16 cellular contexts compared by ENCODE assay signal in the genomic region with DNA sequence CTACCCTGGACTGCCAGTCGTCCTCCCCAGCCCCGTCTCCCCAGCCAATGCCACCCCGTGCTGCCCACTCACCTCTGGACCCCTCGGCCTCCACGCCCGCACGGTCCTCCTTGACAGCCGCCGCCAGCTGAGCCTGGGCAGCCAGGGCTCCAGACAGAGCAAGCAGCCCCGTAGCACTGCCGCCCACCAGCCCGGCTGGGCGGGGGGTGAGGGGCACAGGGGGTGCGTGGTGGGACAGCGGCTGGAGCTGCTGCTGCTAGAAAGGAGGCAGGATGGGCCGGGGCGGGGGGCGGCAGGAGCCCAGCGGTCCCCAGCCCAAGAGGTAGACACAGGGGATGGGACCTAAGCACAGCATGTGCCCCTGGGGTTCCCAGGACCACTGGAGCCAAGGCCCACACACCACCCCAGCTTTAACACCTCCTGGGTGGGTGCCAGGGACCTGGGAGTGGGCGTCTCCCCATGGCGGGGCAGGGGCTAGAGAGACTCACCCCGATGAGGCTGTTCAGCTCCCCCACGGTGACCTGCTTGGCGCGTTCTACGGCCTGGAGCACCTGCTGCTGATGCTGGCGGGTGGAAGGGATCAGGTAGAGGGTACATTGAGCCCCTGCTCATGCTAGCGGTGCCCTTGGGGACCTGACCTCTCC. TPM values are rescaled to one million over a fixed set of nuclear protein-coding genes. Genes with fewer than 3 reads are reported as not detected.
DNase-seq lines count a peak whose midpoint lies in the region; ATAC-seq and TF ChIP-seq lines count a peak whose summit lies in the region.
"Had no signal": no experiment of that assay in that cellular context is flagged by ENCODE, and none has a peak within 500 bp of the region (broad histone marks: within the 10 kb centered on the region; RNA-seq: fewer than 3 reads in every experiment).

No MANE protein-coding gene starts in this region.

- H3K27me3 Mint-ChIP-seq in stimulated activated naive CD8-positive, alpha-beta T cell treated with anti-CD3 and anti-CD28 coated beads, Interleukin-15, amount 100 ng/mL, for 72 hours, result peaks cover under 1% of the 10 kb centered on the region
- peaks cover 41% of the 10 kb centered on the region for H3K27me3 Mint-ChIP-seq in stimulated activated memory B cell treated with anti-CD40 and anti-IgM and Interleukin-4, amounts not matched to agents 10 μg/mL and 1 μg/mL and 100 μg/mL, for 72 hours
- H3K27me3 Mint-ChIP-seq: CD4-positive, alpha-beta memory T cell had no signal

- no peak overlapping the region for H3K27ac Mint-ChIP-seq in stimulated activated naive CD8-positive, alpha-beta T cell treated with anti-CD3 and anti-CD28 coated beads, Interleukin-15, amount 100 ng/mL, for 72 hours
- H3K27ac Mint-ChIP-seq in stimulated activated memory B cell treated with anti-CD40 and anti-IgM and Interleukin-4, amounts not matched to agents 10 μg/mL and 1 μg/mL and 100 μg/mL, for 72 hours, result no peak overlapping the region
- H3K27ac Mint-ChIP-seq in stimulated activated effector memory CD8-positive, alpha-beta T cell treated with anti-CD3 and anti-CD28 coated beads, Interleukin-12 subunit alpha, Interleukin-12 subunit beta, amount 100 ng/mL, for 72 hours, result no peak overlapping the region
- H3K27ac Mint-ChIP-seq: CD14-positive monocyte, H9 had no signal

- no peak overlapping the region for H3K4me3 ChIP-seq in osteoblast (ENCODE audit: insufficient read depth, low read length)
- H3K4me3 ChIP-seq in aorta (ENCODE audit: low read length in 2 of 2), result no peak overlapping the region
- H3K4me3 ChIP-seq: BLaER1 had no signal

- H3K79me2 ChIP-seq in osteoblast (ENCODE audit: insufficient read depth, low read length), result no peaks in the 10 kb centered on the region

- H3K27ac ChIP-seq in osteoblast (ENCODE audit: low read depth, low read length), result no peak overlapping the region
- H3K27ac ChIP-seq in aorta (ENCODE audit: low read depth in 1 of 2, low read length in 2 of 2), result no peak overlapping the region
- H3K27ac ChIP-seq: BLaER1 had no signal

- H3K36me3 ChIP-seq in osteoblast (ENCODE audit: insufficient read depth, low read length) (no peaks in the 10 kb centered on the region), aorta (ENCODE audit: control insufficient read depth in 1 of 2, insufficient read depth in 2 of 2, low read length in 1 of 2) (no peaks in the 10 kb centered on the region)
- H3K36me3 ChIP-seq: BLaER1 had no signal

- DNase-seq in stimulated activated naive CD8-positive, alpha-beta T cell treated with anti-CD3 and anti-CD28 coated beads, Interleukin-15, amount 100 ng/mL, for 72 hours, result no peak
- no peak for DNase-seq in stimulated activated naive CD8-positive, alpha-beta T cell treated with anti-CD3 and anti-CD28 coated beads, Interleukin-15, Interleukin-2, amounts not matched to agents 100 U/mL and 50 U/mL, for 24 hours
- DNase-seq in osteoblast (ENCODE audit: insufficient read length, low spot score, missing footprints), result peak; percentile 61
- no peak for DNase-seq in aorta
- DNase-seq in stimulated activated effector memory CD8-positive, alpha-beta T cell treated with anti-CD3 and anti-CD28 coated beads, Interleukin-12 subunit alpha, Interleukin-12 subunit beta, amount 100 ng/mL, for 72 hours (ENCODE audit: low spot score in 2 of 2), result no peak
- no peak for DNase-seq in NCI-H187 treated with DMSO at 0.1 percent for 48 hours (lab: John Stamatoyannopoulos, UW)
- DNase-seq: 8988T; CD4-positive, alpha-beta memory T cell; DMS53; GOT3; H9 had no signal

- H3K27me3 ChIP-seq in osteoblast (ENCODE audit: insufficient read depth, low read length), result no peaks in the 10 kb centered on the region
- H3K27me3 ChIP-seq in aorta (ENCODE audit: control insufficient read depth in 1 of 2, insufficient read depth in 2 of 2, low read length in 1 of 2), result no peaks in the 10 kb centered on the region

- no peak overlapping the region for H3K4me2 ChIP-seq in osteoblast (ENCODE audit: insufficient read depth, low read length)
- H3K4me2 ChIP-seq: BLaER1 had no signal

- TF ChIP-seq CTCF in osteoblast (IDR thresholded peaks at IDR 0.05; ENCODE audit: extremely low read depth, low read depth, low read length), result no peak

- intact Hi-C loops in aorta (cut with DNase I), result no loop called here

- 92 to 94% methylated on average over 24 to 28 of the region's 28 CpGs for WGBS in aorta, 2 donors

- no peak overlapping the region for H2AFZ ChIP-seq in osteoblast (ENCODE audit: low read length)

- H3K4me3 Mint-ChIP-seq in stimulated activated naive CD8-positive, alpha-beta T cell treated with anti-CD3 and anti-CD28 coated beads, Interleukin-15, amount 100 ng/mL, for 72 hours, result no peak overlapping the region
- no peak overlapping the region for H3K4me3 Mint-ChIP-seq in stimulated activated memory B cell treated with anti-CD40 and anti-IgM and Interleukin-4, amounts not matched to agents 10 μg/mL and 1 μg/mL and 100 μg/mL, for 72 hours
- H3K4me3 Mint-ChIP-seq in stimulated activated effector memory CD8-positive, alpha-beta T cell treated with anti-CD3 and anti-CD28 coated beads, Interleukin-12 subunit alpha, Interleukin-12 subunit beta, amount 100 ng/mL, for 72 hours, result no peak overlapping the region
- H3K4me3 Mint-ChIP-seq: CD14-positive monocyte; CD4-positive, alpha-beta memory T cell; H9 had no signal

- no peaks in the 10 kb centered on the region for H3K36me3 Mint-ChIP-seq in stimulated activated memory B cell treated with anti-CD40 and anti-IgM and Interleukin-4, amounts not matched to agents 10 μg/mL and 1 μg/mL and 100 μg/mL, for 72 hours
- H3K36me3 Mint-ChIP-seq in stimulated activated effector memory CD8-positive, alpha-beta T cell treated with anti-CD3 and anti-CD28 coated beads, Interleukin-12 subunit alpha, Interleukin-12 subunit beta, amount 100 ng/mL, for 72 hours, result no peaks in the 10 kb centered on the region
- H3K36me3 Mint-ChIP-seq: CD14-positive monocyte had no signal

- peaks cover 12% of the 10 kb centered on the region for H3K4me1 Mint-ChIP-seq in stimulated activated naive CD8-positive, alpha-beta T cell treated with anti-CD3 and anti-CD28 coated beads, Interleukin-15, amount 100 ng/mL, for 72 hours
- peaks cover under 1% of the 10 kb centered on the region for H3K4me1 Mint-ChIP-seq in stimulated activated memory B cell treated with anti-CD40 and anti-IgM and Interleukin-4, amounts not matched to agents 10 μg/mL and 1 μg/mL and 100 μg/mL, for 72 hours
- H3K4me1 Mint-ChIP-seq in stimulated activated effector memory CD8-positive, alpha-beta T cell treated with anti-CD3 and anti-CD28 coated beads, Interleukin-12 subunit alpha, Interleukin-12 subunit beta, amount 100 ng/mL, for 72 hours, result peaks cover 9% of the 10 kb centered on the region
- H3K4me1 Mint-ChIP-seq: CD14-positive monocyte had no signal

- H3K9me3 ChIP-seq in osteoblast (ENCODE audit: low read depth, low read length) (no peaks in the 10 kb centered on the region), aorta (ENCODE audit: control insufficient read depth, low read length) (no peaks in the 10 kb centered on the region)
- H3K9me3 ChIP-seq: BLaER1 had no signal

- no peaks in the 10 kb centered on the region for H3K9me3 Mint-ChIP-seq in stimulated activated naive CD8-positive, alpha-beta T cell treated with anti-CD3 and anti-CD28 coated beads, Interleukin-15, amount 100 ng/mL, for 72 hours
- H3K9me3 Mint-ChIP-seq in stimulated activated memory B cell treated with anti-CD40 and anti-IgM and Interleukin-4, amounts not matched to agents 10 μg/mL and 1 μg/mL and 100 μg/mL, for 72 hours, result no peaks in the 10 kb centered on the region
- H3K9me3 Mint-ChIP-seq in stimulated activated effector memory CD8-positive, alpha-beta T cell treated with anti-CD3 and anti-CD28 coated beads, Interleukin-12 subunit alpha, Interleukin-12 subunit beta, amount 100 ng/mL, for 72 hours, result no peaks in the 10 kb centered on the region
- H3K9me3 Mint-ChIP-seq: CD4-positive, alpha-beta memory T cell; H9 had no signal

- H3K4me1 ChIP-seq in osteoblast (ENCODE audit: insufficient read depth, low read length) (no peaks in the 10 kb centered on the region), aorta (ENCODE audit: control insufficient read depth in 1 of 2, insufficient read depth in 2 of 2, low read length in 2 of 2) (no peaks in the 10 kb centered on the region)

- no peaks in the 10 kb centered on the region for H4K20me1 ChIP-seq in osteoblast (ENCODE audit: insufficient read depth, low read length)
- H4K20me1 ChIP-seq: BLaER1 had no signal

- ATAC-seq in stimulated activated naive CD8-positive, alpha-beta T cell treated with anti-CD3 and anti-CD28 coated beads, Interleukin-15, amount 100 ng/mL, for 72 hours, result peak; percentile 23
- no peak for ATAC-seq in stimulated activated naive CD8-positive, alpha-beta T cell treated with anti-CD3 and anti-CD28 coated beads, Interleukin-15, Interleukin-2, amounts not matched to agents 100 U/mL and 50 U/mL, for 24 hours
- ATAC-seq in esophagus mucosa (peak; percentile 19), aorta (ENCODE audit: low FRiP score) (peak; percentile 21)
- ATAC-seq in stimulated activated memory B cell treated with anti-CD40 and anti-IgM and Interleukin-4, amounts not matched to agents 10 μg/mL and 1 μg/mL and 100 μg/mL, for 72 hours, result no peak
- ATAC-seq in stimulated activated effector memory CD8-positive, alpha-beta T cell treated with anti-CD3 and anti-CD28 coated beads, Interleukin-12 subunit alpha, Interleukin-12 subunit beta, amount 100 ng/mL, for 72 hours, result no peak

RNA-seq across cellular contexts. Expression of gene TLE2, which starts 9.7 kb away (rescaled TPM):
- total RNA-seq in esophagus mucosa, result 6.3 TPM
- total RNA-seq in osteoblast, result 2.4 and 5.1 TPM in 2 replicates
- total RNA-seq in aorta, result 10 to 100 TPM; 32.9 to 54.8 TPM
- polyA plus RNA-seq in aorta, result 100 to 1,000 TPM in 1 of 2 donors, 10 to 100 TPM in 1; 32.7 to 127 TPM
- polyA plus RNA-seq: CD14-positive monocyte had no signal

RNA-seq across cellular contexts. Expression of gene TLE6, which starts 42.0 kb away (rescaled TPM):
- 0.40 TPM for total RNA-seq in esophagus mucosa
- under 0.01 and 0.72 TPM in 2 replicates for total RNA-seq in osteoblast
- total RNA-seq in aorta, result 1 to 10 TPM in 1 of 2 donors, under 1 TPM in 1; 0.65 to 3.5 TPM
- polyA plus RNA-seq in aorta, result 10 to 100 TPM in 1 of 2 donors, 1 to 10 TPM in 1; 4.0 to 12.0 TPM
- total RNA-seq: A673; CD4-positive, alpha-beta memory T cell had no signal
- polyA plus RNA-seq: CD14-positive monocyte; CD4-positive, alpha-beta memory T cell had no signal

RNA-seq across cellular contexts. Expression of gene TLE5, which starts 43.0 kb away (rescaled TPM):
- total RNA-seq in esophagus mucosa (238 TPM), osteoblast (209 and 211 TPM in 2 replicates), aorta (100 to 1,000 TPM; 305 to 374 TPM)
- polyA plus RNA-seq in aorta, result 100 to 1,000 TPM; 598 to 642 TPM

Comparison
In these comparisons a context has a peak if more than half of its experiments do, and no peak if none do; other contexts are left out.
1. ATAC-seq: peak in stimulated activated naive CD8-positive, alpha-beta T cell treated with anti-CD3 and anti-CD28 coated beads, Interleukin-15, amount 100 ng/mL, for 72 hours (single experiment), esophagus mucosa (single experiment) and aorta (single experiment); none in stimulated activated naive CD8-positive, alpha-beta T cell treated with anti-CD3 and anti-CD28 coated beads, Interleukin-15, Interleukin-2, amounts not matched to agents 100 U/mL and 50 U/mL, for 24 hours (single experiment), stimulated activated memory B cell treated with anti-CD40 and anti-IgM and Interleukin-4, amounts not matched to agents 10 μg/mL and 1 μg/mL and 100 μg/mL, for 72 hours (single experiment) and stimulated activated effector memory CD8-positive, alpha-beta T cell treated with anti-CD3 and anti-CD28 coated beads, Interleukin-12 subunit alpha, Interleukin-12 subunit beta, amount 100 ng/mL, for 72 hours (single experiment).